In genomic region chr5:54785729-54786548, GRCh38 we compare ENCODE assay signal across 1 cellular context.
TF ChIP-seq lines count a peak whose summit lies in the region.

No MANE protein-coding gene starts in this region.

TF ChIP-seq in HepG2, 621 proteins besides CTCF, POLR2A, EP300 and RAD21 (continued from another document):
- TF ChIP-seq ZBTB40 (IDR thresholded peaks at IDR 0.05) (no peak), ZBTB40 (CRISPR knock-in tag; IDR thresholded peaks at IDR 0.05) (no peak), MED1 (CRISPR knock-in tag; IDR thresholded peaks at IDR 0.05) (no peak), ARNT (IDR thresholded peaks at IDR 0.05) (no peak), NAIF1 (CRISPR knock-in tag; IDR thresholded peaks at IDR 0.05; ENCODE audit: borderline replicate concordance) (no peak), TAF1 (CRISPR knock-in tag; IDR thresholded peaks at IDR 0.05) (no peak), NFRKB (IDR thresholded peaks at IDR 0.05) (no peak), NFKBIZ (CRISPR knock-in tag; IDR thresholded peaks at IDR 0.05) (no peak), ZSCAN9 (CRISPR knock-in tag; IDR thresholded peaks at IDR 0.05; ENCODE audit: borderline replicate concordance) (no peak), ZNF710 (CRISPR knock-in tag; IDR thresholded peaks at IDR 0.05; ENCODE audit: borderline replicate concordance) (no peak), ZXDC (CRISPR knock-in tag; IDR thresholded peaks at IDR 0.05) (no peak)
TF ChIP-seq in HepG2: peak in this region for 0.
